26 cellular contexts compared by ENCODE assay signal in genomic region chr11:73939096-73939495, GRCh38. TPM values are rescaled to one million over a fixed set of nuclear protein-coding genes. Genes with fewer than 3 reads are reported as not detected.
DNase-seq lines count a peak whose midpoint lies in the region; TF ChIP-seq lines count a peak whose summit lies in the region.
"Had no signal": no experiment of that assay in that cellular context is flagged by ENCODE, and none has a peak within 500 bp of the region (broad histone marks: within the 10 kb centered on the region; RNA-seq: fewer than 3 reads in every experiment).

No MANE protein-coding gene starts in this region.

- DNase-seq in DMS 273 (lab: John Stamatoyannopoulos, UW; ENCODE audit: unreplicated experiment), result peak; percentile 29
- no peak for DNase-seq in DMS 273 treated with DMSO at 0.1 percent for 48 hours (lab: John Stamatoyannopoulos, UW)
- DNase-seq in SK-N-MC (ENCODE audit: low read depth, low spot score), result no peak
- DNase-seq in fibroblast of peridontal ligament (ENCODE audit: extremely low read depth), result peak; percentile 7
- no peak for DNase-seq in NCI-H2081 (lab: John Stamatoyannopoulos, UW)
- no peak for DNase-seq in pons (ENCODE audit: low spot score)
- DNase-seq in HAP-1 (ENCODE audit: low spot score in 2 of 2), result no peak
- no peak for DNase-seq in right atrium auricular region (ENCODE audit: low spot score)
- DNase-seq: activated CD8-positive, alpha-beta T cell treated with anti-CD3 and anti-CD28 coated beads for 36 hours; activated naive CD4-positive, alpha-beta T cell treated with anti-CD3 and anti-CD28 coated beads for 36 hours; activated T-cell treated with anti-CD3 and anti-CD28 coated beads, Interleukin-2, amount 50 U/mL, for 24 hours; aorta; effector memory CD8-positive, alpha-beta T cell; heart left ventricle; left ventricle myocardium inferior; NCI-H1048; NCI-H2081 treated with DMSO at 0.1 percent for 48 hours; RPMI8226; stimulated activated CD4-positive, alpha-beta T cell treated with anti-CD3 and anti-CD28 coated beads, Interleukin-2, amount 100 ng/mL, for 48 hours; stimulated activated naive CD8-positive, alpha-beta T cell treated with anti-CD3 and anti-CD28 coated beads, Interleukin-15, Interleukin-2, amounts not matched to agents 100 U/mL and 50 U/mL, for 24 hours had no signal

- H3K4me3 ChIP-seq in SK-N-MC (no peak overlapping the region), HAP-1 (no peak overlapping the region), right atrium auricular region (no peak overlapping the region)
- H3K4me3 ChIP-seq: GM23338, heart left ventricle, left ventricle myocardium inferior, prostate gland, smooth muscle cell, tibial nerve had no signal

- H3K4me1 ChIP-seq in HAP-1, result no peaks in the 10 kb centered on the region
- H3K4me1 ChIP-seq in right atrium auricular region, result no peaks in the 10 kb centered on the region
- H3K4me1 ChIP-seq: left ventricle myocardium inferior, prostate gland had no signal

- TF ChIP-seq CTCF in right atrium auricular region (IDR thresholded peaks at IDR 0.05), result no peak

- no peaks in the 10 kb centered on the region for H3K36me3 ChIP-seq in SK-N-MC (ENCODE audit: insufficient read depth, low read length)
- no peaks in the 10 kb centered on the region; the same call in 1 of the 2 replicates for H3K36me3 ChIP-seq in HAP-1 (replicated peaks)
- no peaks in the 10 kb centered on the region for H3K36me3 ChIP-seq in right atrium auricular region
- H3K36me3 ChIP-seq: prostate gland had no signal

- H3K9ac ChIP-seq in SK-N-MC (ENCODE audit: insufficient read length), result no peak overlapping the region

- in situ Hi-C loops in HAP-1 (cut with MboI; ENCODE audit: low sequenced_read_pairs), result no loop called here

- H3K9me3 ChIP-seq in SK-N-MC (ENCODE audit: low read depth, low read length) (peaks cover 2% of the 10 kb centered on the region; the same call in 1 of the 2 replicates), HAP-1 (0 out of 2 replicates have a peak, but pooled peaks cover 3% of the 10 kb centered on the region), right atrium auricular region (no peaks in the 10 kb centered on the region)
- H3K9me3 ChIP-seq: heart left ventricle, prostate gland, tibial nerve had no signal

- H3K27ac ChIP-seq in SK-N-MC, result peak overlapping the region; percentile 68
- no peak overlapping the region for H3K27ac ChIP-seq in right atrium auricular region
- H3K27ac ChIP-seq: 22Rv1, heart left ventricle, left ventricle myocardium inferior, prostate gland, tibial nerve had no signal

- H3K27me3 ChIP-seq in HAP-1 (ENCODE audit: low read depth) (no peaks in the 10 kb centered on the region), right atrium auricular region (no peaks in the 10 kb centered on the region)
- H3K27me3 ChIP-seq: heart left ventricle, tibial nerve had no signal

RNA-seq across cellular contexts. Expression of gene DNAJB13, which starts 11.7 kb away (rescaled TPM):
- total RNA-seq in right atrium auricular region, result not detected
- total RNA-seq: aorta, heart left ventricle, left ventricle myocardium inferior, mononuclear cell, smooth muscle cell had no signal

RNA-seq across cellular contexts. Expression of gene UCP2, which starts 43.5 kb away (rescaled TPM):
- total RNA-seq in right atrium auricular region, result 10 to 100 TPM in 1 of 2 donors, 1 to 10 TPM in 1; 8.2 to 13.2 TPM

Comparison
In these comparisons a context has a peak if more than half of its experiments do, and no peak if none do; other contexts are left out.
1. DNase-seq: peak in DMS 273 (single experiment) and fibroblast of peridontal ligament (single experiment); none in DMS 273 treated with DMSO at 0.1 percent for 48 hours (single experiment), SK-N-MC (single experiment), NCI-H2081 (0 of 2), pons (single experiment), HAP-1 (0 of 2) and right atrium auricular region (single experiment).